Comparison of ENCODE assay signal across 1 cellular context in the genomic region with DNA sequence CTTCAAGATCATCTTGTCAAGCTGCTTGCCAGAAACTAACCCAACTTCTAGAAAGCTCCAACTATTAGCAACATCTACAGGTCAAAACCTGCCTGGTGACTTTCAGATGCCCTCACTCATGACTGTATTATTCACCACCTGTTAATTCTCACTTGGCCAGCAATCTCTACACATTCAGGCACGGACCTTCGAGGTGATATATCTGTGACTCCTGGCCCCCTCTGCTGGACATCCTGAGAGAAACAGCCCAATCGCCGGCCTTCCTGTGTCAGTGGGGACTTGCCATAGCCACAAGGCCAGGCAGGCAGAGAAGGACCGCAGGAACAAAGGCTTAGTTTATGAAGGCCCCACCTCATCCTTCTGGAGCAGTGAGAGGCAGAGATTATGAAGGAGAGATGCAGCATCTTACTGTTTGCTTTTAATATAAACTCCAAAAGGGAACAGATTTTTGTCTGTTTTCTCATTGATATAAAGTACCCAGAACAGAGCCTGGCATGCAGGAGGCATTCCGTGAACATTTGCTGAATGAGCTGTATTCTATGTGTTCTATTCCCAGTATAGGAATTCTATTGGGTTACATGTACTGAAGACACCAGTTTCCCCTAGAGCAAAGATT.
TF ChIP-seq lines count a peak whose summit lies in the region.

No MANE protein-coding gene starts in this region.

TF ChIP-seq in HepG2, 621 proteins besides CTCF, POLR2A, EP300 and RAD21 (continued from another document):
- TF ChIP-seq ZNF12 (CRISPR knock-in tag; IDR thresholded peaks at IDR 0.05) (no peak), EED (CRISPR knock-in tag; IDR thresholded peaks at IDR 0.05) (no peak), XRCC5 (optimal IDR thresholded peaks at IDR 0.05; ENCODE audit: low read length) (peak; percentile 53)
